In genomic region chr7:47669178-47669878, GRCh38 we compare ENCODE assay signal across 9 cellular contexts.
DNase-seq lines count a peak whose midpoint lies in the region; ATAC-seq and TF ChIP-seq lines count a peak whose summit lies in the region.
"Had no signal": no experiment of that assay in that cellular context is flagged by ENCODE, and none has a peak within 500 bp of the region (broad histone marks: within the 10 kb centered on the region; RNA-seq: fewer than 3 reads in every experiment).

No MANE protein-coding gene starts in this region.

- intact Hi-C loops in left cardiac atrium (cut with DNase I) (no loop called here), spleen (cut with DNase I; ENCODE audit: low total_unique reads) (no loop called here)

- H3K9me3 ChIP-seq in spleen: no peaks in the 10 kb centered on the region

- ATAC-seq in GM21390 (IDR thresholded peaks at IDR 0.05; ENCODE audit: unreplicated experiment) (peak; percentile 76), HG03571 (IDR thresholded peaks at IDR 0.05; ENCODE audit: unreplicated experiment) (peak; percentile 60), left cardiac atrium (peak; percentile 91 to 92)

- no peak for TF ChIP-seq POLR2A in spleen (IDR thresholded peaks at IDR 0.05)

- DNase-seq in EH (ENCODE audit: low read depth): peak; percentile 95
- peak; percentile 88 for DNase-seq in SW480 (ENCODE audit: low spot score)
- peak; percentile 80 for DNase-seq in left cardiac atrium
- DNase-seq in spleen: peak; percentile 90
- no peak for DNase-seq in NCI-H446 treated with DMSO at 0.1 percent for 48 hours (lab: John Stamatoyannopoulos, UW)
- no peak for DNase-seq in T-helper 2 cell

- H3K4me3 ChIP-seq in spleen: no peak overlapping the region

- H3K27ac ChIP-seq in spleen: peak overlapping the region; percentile 77 to 92 (median 84)
- H3K27ac ChIP-seq: parathyroid adenoma had no signal

- H3K4me1 ChIP-seq in spleen: peaks cover 0 to 63% (median 32%) of the 10 kb centered on the region in 6 donors
- H3K4me1 ChIP-seq: parathyroid adenoma had no signal

- no peaks in the 10 kb centered on the region for H3K36me3 ChIP-seq in spleen

- 39 to 54% (median 51%) methylated on average over 10 of the region's 10 CpGs for WGBS in spleen, 5 donors

- no peaks in the 10 kb centered on the region for H3K27me3 ChIP-seq in spleen (replicated peaks in 1 of 7)

- peak in 3 of 11 experiments; percentile 45 to 47 (median 46) for TF ChIP-seq CTCF in spleen (IDR thresholded peaks at IDR 0.05 in 8 of 11, conservative IDR thresholded peaks at IDR 0.05 in 3 of 11)

Comparison
In these comparisons a context has a peak if more than half of its experiments do, and no peak if none do; other contexts are left out.
1. DNase-seq: peak in EH (single experiment), SW480 (single experiment), left cardiac atrium (single experiment) and spleen (single experiment); none in NCI-H446 treated with DMSO at 0.1 percent for 48 hours (single experiment) and T-helper 2 cell (0 of 5).
2. Peak in every context shown above with its lines, with median percentiles within 50 percentile points of each other: ATAC-seq.